Comparison of ENCODE assay signal across 15 cellular contexts in genomic region chr5:65075623-65076250, GRCh38.
DNase-seq lines count a peak whose midpoint lies in the region; ATAC-seq and TF ChIP-seq lines count a peak whose summit lies in the region.
"Had no signal": no experiment of that assay in that cellular context is flagged by ENCODE, and none has a peak within 500 bp of the region (broad histone marks: within the 10 kb centered on the region; RNA-seq: fewer than 3 reads in every experiment).

No MANE protein-coding gene starts in this region.

- no peak for TF ChIP-seq POLR2A in stomach (IDR thresholded peaks at IDR 0.05)

- no peak for ATAC-seq in right cardiac atrium
- no peak for ATAC-seq in activated CD4-positive, alpha-beta T cell treated with anti-CD3 and anti-CD28 coated beads for 36 hours

- H3K4me1 ChIP-seq in HUES6 (ENCODE audit: control insufficient read depth, insufficient read depth, low read length) (peaks cover 26% of the 10 kb centered on the region), right cardiac atrium (ENCODE audit: control insufficient read depth, insufficient read depth, low read length) (no peaks in the 10 kb centered on the region), smooth muscle cell (ENCODE audit: low read depth) (peaks cover 23% of the 10 kb centered on the region), stomach (peaks cover 0 to 12% (median 0%) of the 10 kb centered on the region in 4 donors)
- H3K4me1 ChIP-seq: foreskin keratinocyte, HAP-1, suprapubic skin had no signal

- peak overlapping the region; percentile 17 for H2AFZ ChIP-seq in smooth muscle cell (ENCODE audit: low read depth)

- H3K4me3 ChIP-seq in HUES6 (ENCODE audit: low read depth, low read length) = no peak overlapping the region
- no peak overlapping the region for H3K4me3 ChIP-seq in WERI-Rb-1 (ENCODE audit: low read depth, low read length)
- H3K4me3 ChIP-seq in right cardiac atrium (ENCODE audit: low read length) = no peak overlapping the region
- no peak overlapping the region for H3K4me3 ChIP-seq in smooth muscle cell
- H3K4me3 ChIP-seq in stomach = no peak overlapping the region
- H3K4me3 ChIP-seq: HAP-1, suprapubic skin had no signal

- H3K36me3 Mint-ChIP-seq in activated CD4-positive, alpha-beta T cell treated with anti-CD3 and anti-CD28 coated beads for 36 hours (ENCODE audit: low read depth) = no peaks in the 10 kb centered on the region
- H3K36me3 Mint-ChIP-seq in immature natural killer cell = no peaks in the 10 kb centered on the region
- H3K36me3 Mint-ChIP-seq: activated naive CD4-positive, alpha-beta T cell treated with anti-CD3 and anti-CD28 coated beads, Interleukin-2, amount 50 U/mL, for 72 hours had no signal

- H3F3A ChIP-seq in smooth muscle cell (ENCODE audit: low read depth) = peaks cover 41% of the 10 kb centered on the region

- no peak overlapping the region for H3K27ac Mint-ChIP-seq in activated CD4-positive, alpha-beta T cell treated with anti-CD3 and anti-CD28 coated beads for 36 hours
- no peak overlapping the region for H3K27ac Mint-ChIP-seq in immature natural killer cell
- H3K27ac Mint-ChIP-seq: activated naive CD4-positive, alpha-beta T cell treated with anti-CD3 and anti-CD28 coated beads, Interleukin-2, amount 50 U/mL, for 72 hours; B cell had no signal

- H3K9me3 Mint-ChIP-seq in activated CD4-positive, alpha-beta T cell treated with anti-CD3 and anti-CD28 coated beads for 36 hours (ENCODE audit: low read depth) = no peaks in the 10 kb centered on the region
- H3K9me3 Mint-ChIP-seq in immature natural killer cell = no peaks in the 10 kb centered on the region
- H3K9me3 Mint-ChIP-seq: activated naive CD4-positive, alpha-beta T cell treated with anti-CD3 and anti-CD28 coated beads, Interleukin-2, amount 50 U/mL, for 72 hours; central memory CD8-positive, alpha-beta T cell; neural crest cell had no signal

- H3K36me3 ChIP-seq in HUES6 (ENCODE audit: control insufficient read depth, insufficient read depth, low read length) (no peaks in the 10 kb centered on the region), WERI-Rb-1 (no peaks in the 10 kb centered on the region), smooth muscle cell (ENCODE audit: low read depth) (no peaks in the 10 kb centered on the region), stomach (no peaks in the 10 kb centered on the region)
- H3K36me3 ChIP-seq: HAP-1, suprapubic skin had no signal

- H3K27ac ChIP-seq in HUES6 (ENCODE audit: low read depth, low read length) = peak overlapping the region; percentile 55; the same call in 1 of the 2 replicates
- H3K27ac ChIP-seq in WERI-Rb-1 = 0 out of 2 replicates have a peak overlapping the region, but pooled peaks have one; percentile 0
- peak overlapping the region; percentile 32 for H3K27ac ChIP-seq in right cardiac atrium (ENCODE audit: low read length)
- peak overlapping the region; percentile 90 for H3K27ac ChIP-seq in smooth muscle cell (ENCODE audit: low read depth)
- H3K27ac ChIP-seq in stomach = peak overlapping the region in 2 of 5 donors; percentile 36 to 49
- H3K27ac ChIP-seq: foreskin keratinocyte, suprapubic skin had no signal

- WGBS in right cardiac atrium = 58% methylated on average over 2 of the region's 2 CpGs
- 10% methylated on average over 2 of the region's 2 CpGs for WGBS in smooth muscle cell (ENCODE audit: low lambda C conversion rate)
- WGBS in stomach, 5 donors = 74 to 93% (median 85%) methylated on average over 2 of the region's 2 CpGs

- no peaks in the 10 kb centered on the region for H4K20me1 ChIP-seq in smooth muscle cell (ENCODE audit: low read depth)

- H3K4me1 Mint-ChIP-seq in activated CD4-positive, alpha-beta T cell treated with anti-CD3 and anti-CD28 coated beads for 36 hours = peaks cover 11% of the 10 kb centered on the region
- no peaks in the 10 kb centered on the region for H3K4me1 Mint-ChIP-seq in immature natural killer cell
- H3K4me1 Mint-ChIP-seq: central memory CD8-positive, alpha-beta T cell had no signal

- POLR2A ChIA-PET in activated CD4-positive, alpha-beta T cell treated with anti-CD3 and anti-CD28 coated beads for 36 hours (lab: Charles Lee) = no interaction called here

- CTCF ChIA-PET in activated CD4-positive, alpha-beta T cell treated with anti-CD3 and anti-CD28 coated beads for 36 hours (lab: Charles Lee) = interaction anchor here (0.7 to 2.1 kb wide), 5 partner anchors 11 to 408 kb away, joined by 3 to 6 read pairs (median 4); no protein-coding TSS in a partner anchor

- intact Hi-C loops in right cardiac atrium (cut with DNase I) (no loop called here), stomach (cut with DNase I; ENCODE audit: low total_unique reads) (no loop called here)
- intact Hi-C loops in activated CD4-positive, alpha-beta T cell treated with anti-CD3 and anti-CD28 coated beads for 36 hours (cut with DNase I, micrococcal nuclease) = loop anchor here (1.0 to 2.0 kb wide), 3 partner anchors 41 to 408 kb away; no protein-coding TSS in a partner anchor

- H3K27me3 Mint-ChIP-seq in activated CD4-positive, alpha-beta T cell treated with anti-CD3 and anti-CD28 coated beads for 36 hours = peaks cover 8% of the 10 kb centered on the region
- H3K27me3 Mint-ChIP-seq in immature natural killer cell (ENCODE audit: low read depth in 3 of 3) = peaks cover 3 to 4% (median 3%) of the 10 kb centered on the region in 3 donors
- H3K27me3 Mint-ChIP-seq: B cell; central memory CD8-positive, alpha-beta T cell had no signal

- H3K9me3 ChIP-seq in HUES6 (ENCODE audit: control insufficient read depth, insufficient read depth, low read depth, low read length) = no peaks in the 10 kb centered on the region
- no peaks in the 10 kb centered on the region for H3K9me3 ChIP-seq in WERI-Rb-1 (ENCODE audit: severe bottlenecking)
- no peaks in the 10 kb centered on the region for H3K9me3 ChIP-seq in right cardiac atrium (ENCODE audit: control insufficient read depth, low read length)
- no peaks in the 10 kb centered on the region for H3K9me3 ChIP-seq in smooth muscle cell (replicated peaks; ENCODE audit: low read depth)
- no peaks in the 10 kb centered on the region for H3K9me3 ChIP-seq in stomach
- H3K9me3 ChIP-seq: HAP-1, suprapubic skin had no signal

- TF ChIP-seq CTCF in WERI-Rb-1 (IDR thresholded peaks at IDR 0.05; ENCODE audit: low read depth, low read length) (no peak), smooth muscle cell (IDR thresholded peaks at IDR 0.05; ENCODE audit: borderline replicate concordance, insufficient read depth, poor library complexity, severe bottlenecking) (no peak), stomach (IDR thresholded peaks at IDR 0.05) (no peak)

- DNase-seq in WERI-Rb-1 (peak; percentile 13), right cardiac atrium (no peak), smooth muscle cell (lab: John Stamatoyannopoulos, UW; ENCODE audit: unreplicated experiment) (no peak), stomach (no peak), immature natural killer cell (no peak)
- DNase-seq in activated CD4-positive, alpha-beta T cell treated with anti-CD3 and anti-CD28 coated beads for 36 hours = no peak
- DNase-seq: NCI-H1930 had no signal

- H3K4me2 ChIP-seq in smooth muscle cell = peak overlapping the region; percentile 50

- peak overlapping the region; percentile 48 for H3K9ac ChIP-seq in HUES6 (ENCODE audit: low read length)
- H3K9ac ChIP-seq in smooth muscle cell (ENCODE audit: low read depth) = peak overlapping the region; percentile 62

- no peaks in the 10 kb centered on the region for H3K79me2 ChIP-seq in smooth muscle cell (ENCODE audit: low read depth)

- no peak overlapping the region for H3K4me3 Mint-ChIP-seq in activated CD4-positive, alpha-beta T cell treated with anti-CD3 and anti-CD28 coated beads for 36 hours
- H3K4me3 Mint-ChIP-seq in immature natural killer cell = no peak overlapping the region
- H3K4me3 Mint-ChIP-seq: B cell; central memory CD8-positive, alpha-beta T cell; neural crest cell had no signal

- H3K27me3 ChIP-seq in HUES6 (ENCODE audit: control insufficient read depth, insufficient read depth, low read length) = no peaks in the 10 kb centered on the region
- no peaks in the 10 kb centered on the region for H3K27me3 ChIP-seq in WERI-Rb-1 (ENCODE audit: insufficient read depth, low read depth, severe bottlenecking)
- no peaks in the 10 kb centered on the region for H3K27me3 ChIP-seq in right cardiac atrium (ENCODE audit: control insufficient read depth, insufficient read depth)
- no peaks in the 10 kb centered on the region for H3K27me3 ChIP-seq in smooth muscle cell (ENCODE audit: low read depth)
- H3K27me3 ChIP-seq in stomach = no peaks in the 10 kb centered on the region
- H3K27me3 ChIP-seq: foreskin keratinocyte, suprapubic skin had no signal

- no peak for TF ChIP-seq EP300 in stomach (IDR thresholded peaks at IDR 0.05)

Comparison
In these comparisons a context has a peak if more than half of its experiments do, and no peak if none do; other contexts are left out.
1. intact Hi-C loops: an anchor here in activated CD4-positive, alpha-beta T cell treated with anti-CD3 and anti-CD28 coated beads for 36 hours (1.0 to 2.0 kb wide); none called in right cardiac atrium and stomach.